ENCODE assay signal across 2 cellular contexts in genomic region chr17:28705074-28705659, GRCh38.
TF ChIP-seq lines count a peak whose summit lies in the region.

No MANE protein-coding gene starts in this region.

TF ChIP-seq in SK-N-SH treated with all-trans-retinoic acid at 6 μM for 48 hours, 23 proteins besides CTCF, POLR2A, EP300 and RAD21:
- TF ChIP-seq TSHZ2 (CRISPR knock-in tag; IDR thresholded peaks at IDR 0.05) (no peak), ZNF70 (CRISPR knock-in tag; IDR thresholded peaks at IDR 0.05) (no peak), PPARA (CRISPR knock-in tag; IDR thresholded peaks at IDR 0.05; ENCODE audit: borderline replicate concordance) (no peak), ISL1 (CRISPR knock-in tag; IDR thresholded peaks at IDR 0.05) (no peak), ZC3H10 (CRISPR knock-in tag; IDR thresholded peaks at IDR 0.05) (no peak), ZFP30 (CRISPR knock-in tag; IDR thresholded peaks at IDR 0.05) (no peak)

TF ChIP-seq in SK-N-SH, 30 proteins besides CTCF, POLR2A, EP300 and RAD21:
- TF ChIP-seq YY1 (IDR thresholded peaks at IDR 0.05; ENCODE audit: low read depth) (no peak), MAX (IDR thresholded peaks at IDR 0.05; ENCODE audit: low read depth) (no peak), SMC3 (IDR thresholded peaks at IDR 0.05; ENCODE audit: low read depth, low read length) (no peak), IRF3 (IDR thresholded peaks at IDR 0.05; ENCODE audit: low read depth, low read length) (no peak), TAF1 (IDR thresholded peaks at IDR 0.05; ENCODE audit: borderline replicate concordance, low read depth, low read length) (no peak), SIN3A (IDR thresholded peaks at IDR 0.05; ENCODE audit: borderline replicate concordance, low read depth, low read length) (no peak), RFX5 (IDR thresholded peaks at IDR 0.05; ENCODE audit: low read length) (no peak), ZBTB33 (IDR thresholded peaks at IDR 0.05; ENCODE audit: borderline replicate concordance, low read depth) (no peak), POLR2AphosphoS5 (IDR thresholded peaks at IDR 0.05; ENCODE audit: low read depth, low read length) (no peak; the same call in 1 of the 2 replicates), USF2 (IDR thresholded peaks at IDR 0.05; ENCODE audit: borderline replicate concordance, low read depth, low read length) (no peak), RCOR1 (IDR thresholded peaks at IDR 0.05; ENCODE audit: low read length) (no peak), RXRA (IDR thresholded peaks at IDR 0.05; ENCODE audit: borderline replicate concordance, low read depth) (no peak), ELF1 (IDR thresholded peaks at IDR 0.05) (no peak), GABPA (IDR thresholded peaks at IDR 0.05; ENCODE audit: low read depth) (no peak), MEF2A (IDR thresholded peaks at IDR 0.05; ENCODE audit: borderline replicate concordance, low read depth) (no peak), EZH2phosphoT487 (IDR thresholded peaks at IDR 0.05; ENCODE audit: borderline replicate concordance, low read depth) (no peak), GATA2 (CRISPR knock-in tag; IDR thresholded peaks at IDR 0.05) (no peak), NFIC (IDR thresholded peaks at IDR 0.05; ENCODE audit: borderline replicate concordance) (no peak), REST (IDR thresholded peaks at IDR 0.05; ENCODE audit: low read depth, low read length) (no peak)
